Comparison of ENCODE assay signal across 10 cellular contexts in the genomic region with DNA sequence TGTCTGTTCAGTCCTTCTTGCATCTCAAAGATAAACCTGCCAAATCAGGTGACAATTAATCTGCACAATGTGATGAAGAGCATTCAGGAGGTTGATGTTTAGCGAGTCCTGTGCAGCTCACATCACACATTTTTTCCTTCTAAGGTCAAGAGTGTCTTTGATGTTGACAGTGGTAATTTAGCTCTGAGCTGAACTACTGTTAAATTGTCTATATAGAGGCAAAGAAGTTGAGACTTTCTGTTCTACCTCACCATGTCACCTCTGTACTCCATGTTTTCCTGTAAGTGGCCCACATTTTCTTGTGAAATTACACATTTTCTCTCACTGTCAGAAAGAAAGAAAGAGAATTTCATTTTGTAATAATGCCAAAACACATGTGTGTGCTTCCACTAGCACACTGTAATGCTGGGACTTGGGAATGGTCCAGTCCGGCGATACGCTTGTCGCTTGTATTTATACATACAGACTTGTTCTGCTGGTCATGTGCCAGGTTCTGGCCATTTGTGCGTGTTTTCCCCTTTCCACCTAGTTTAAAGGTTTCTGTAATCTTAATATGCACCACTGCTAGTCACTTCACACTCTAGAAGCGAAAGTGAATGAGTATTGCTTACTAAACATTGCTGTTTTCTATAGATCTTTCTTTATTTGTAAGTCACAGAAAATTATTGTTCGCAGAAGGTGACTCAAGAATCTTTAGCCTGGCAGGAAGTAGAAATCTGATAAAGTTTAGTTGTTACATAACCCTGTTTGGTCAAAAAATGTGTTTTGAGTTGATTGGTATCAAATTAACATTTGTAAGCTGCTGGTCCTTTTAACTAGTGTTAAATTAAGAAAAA.
DNase-seq lines count a peak whose midpoint lies in the region; ATAC-seq and TF ChIP-seq lines count a peak whose summit lies in the region.
"Had no signal": no experiment of that assay in that cellular context is flagged by ENCODE, and none has a peak within 500 bp of the region (broad histone marks: within the 10 kb centered on the region; RNA-seq: fewer than 3 reads in every experiment).

No MANE protein-coding gene starts in this region.

- no peak for TF ChIP-seq EP300 in upper lobe of left lung (IDR thresholded peaks at IDR 0.05)

- H3K27me3 Mint-ChIP-seq in brain = no peaks in the 10 kb centered on the region

- H3K4me1 Mint-ChIP-seq in brain = peaks cover 58% of the 10 kb centered on the region

- H3K27ac Mint-ChIP-seq in brain = peak overlapping the region in 3 of 5 experiments; percentile 21 to 91 (median 73)

- H3K4me3 ChIP-seq in upper lobe of left lung (peak overlapping the region; percentile 4 to 33 (median 26)), right lobe of liver (no peak overlapping the region)

- peak overlapping the region in 1 of 4 donors; percentile 22 for H3K27ac ChIP-seq in upper lobe of left lung
- H3K27ac ChIP-seq in right lobe of liver = no peak overlapping the region
- H3K27ac ChIP-seq: 22Rv1 had no signal

- H3K4me3 Mint-ChIP-seq in brain = peak overlapping the region in 2 of 5 experiments; percentile 44 to 60

- WGBS in upper lobe of left lung, 2 donors = 30 to 35% methylated on average over 8 of the region's 8 CpGs
- WGBS in right lobe of liver (ENCODE audit: insufficient coverage, low coverage, low lambda C conversion rate, missing lambda C conversion rate) = 53% methylated on average over 8 of the region's 8 CpGs

- H3K4me1 ChIP-seq in upper lobe of left lung (peaks cover 0 to 10% (median 6%) of the 10 kb centered on the region in 4 donors), right lobe of liver (no peaks in the 10 kb centered on the region)

- H3K9me3 ChIP-seq in upper lobe of left lung (peaks cover 0 to 4% (median 0%) of the 10 kb centered on the region in 4 donors), right lobe of liver (no peaks in the 10 kb centered on the region)

- H3K36me3 ChIP-seq in upper lobe of left lung (no peaks in the 10 kb centered on the region), right lobe of liver (no peaks in the 10 kb centered on the region)

- intact Hi-C loops in right lobe of liver (cut with DNase I) = no loop called here

- peak; percentile 1 for DNase-seq in DMS 273 (lab: John Stamatoyannopoulos, UW; ENCODE audit: unreplicated experiment)
- DNase-seq in DMS 273 treated with DMSO at 0.1 percent for 48 hours (lab: John Stamatoyannopoulos, UW) = no peak
- DNase-seq in left kidney (ENCODE audit: low read depth, low spot score) = peak; percentile 43
- DNase-seq in upper lobe of left lung = peak in 1 of 2 donors; percentile 24
- no peak for DNase-seq in right lobe of liver
- DNase-seq: NCI-H345 had no signal

- TF ChIP-seq CTCF in brain (conservative IDR thresholded peaks at IDR 0.05) (no peak), upper lobe of left lung (IDR thresholded peaks at IDR 0.05) (no peak), right lobe of liver (IDR thresholded peaks at IDR 0.05) (no peak)

- H3K9me3 Mint-ChIP-seq in brain = peaks cover 0 to 7% (median 0%) of the 10 kb centered on the region in 5 experiments

- ATAC-seq in upper lobe of left lung (ENCODE audit: low FRiP score in 2 of 2) = peak; percentile 43 to 54
- no peak for ATAC-seq in GM21381 (IDR thresholded peaks at IDR 0.05; ENCODE audit: unreplicated experiment)
- no peak for ATAC-seq in right lobe of liver
- no peak for ATAC-seq in GM19324 (IDR thresholded peaks at IDR 0.05; ENCODE audit: low FRiP score, unreplicated experiment)

- no peaks in the 10 kb centered on the region for H3K27me3 ChIP-seq in upper lobe of left lung
- H3K27me3 ChIP-seq in right lobe of liver = no peaks in the 10 kb centered on the region

- peaks cover 53% of the 10 kb centered on the region for H3K36me3 Mint-ChIP-seq in brain

- TF ChIP-seq POLR2A in upper lobe of left lung (IDR thresholded peaks at IDR 0.05) = no peak
- no peak for TF ChIP-seq POLR2A in right lobe of liver (IDR thresholded peaks at IDR 0.05)

Comparison
In these comparisons a context has a peak if more than half of its experiments do, and no peak if none do; other contexts are left out.
1. DNase-seq: peak in DMS 273 (single experiment) and left kidney (single experiment); none in DMS 273 treated with DMSO at 0.1 percent for 48 hours (single experiment) and right lobe of liver (0 of 3).
2. ATAC-seq: peak in upper lobe of left lung (2 of 2); none in GM21381 (single experiment), right lobe of liver (0 of 4) and GM19324 (single experiment).
3. H3K4me3 ChIP-seq: peak in upper lobe of left lung (4 of 4); none in right lobe of liver (0 of 3).